ENCODE assay signal across 9 cellular contexts in the genomic region with DNA sequence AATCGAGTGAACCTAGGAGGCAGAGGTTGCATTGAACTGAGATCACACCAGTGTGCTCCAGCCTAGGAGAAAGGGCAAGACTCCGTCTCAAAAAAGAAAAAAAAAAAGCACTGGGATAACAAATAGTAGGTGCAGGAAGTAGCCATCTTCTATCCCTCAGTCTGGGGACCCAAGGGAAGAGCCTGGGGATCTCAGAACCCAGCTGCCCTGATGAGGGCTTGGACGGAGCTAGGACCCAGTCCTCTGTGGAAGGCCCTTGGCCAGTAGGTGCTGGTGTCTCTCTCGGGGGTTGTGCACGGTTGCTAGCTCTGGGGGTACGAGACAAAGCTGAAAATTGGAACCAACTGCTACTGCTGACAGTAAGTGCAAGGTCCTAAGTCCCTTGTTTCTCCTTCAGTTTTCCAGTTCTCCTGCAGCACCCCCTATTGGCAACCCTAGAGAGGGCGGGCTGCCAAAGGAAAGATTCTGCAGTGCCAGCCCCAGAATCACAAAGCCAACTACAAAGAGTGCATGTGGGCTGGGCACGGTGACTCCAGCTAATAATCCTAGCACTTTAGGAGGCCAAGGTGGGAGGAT. TPM values are rescaled to one million over a fixed set of nuclear protein-coding genes. Genes with fewer than 3 reads are reported as not detected.
DNase-seq lines count a peak whose midpoint lies in the region; ATAC-seq and TF ChIP-seq lines count a peak whose summit lies in the region.
"Had no signal": no experiment of that assay in that cellular context is flagged by ENCODE, and none has a peak within 500 bp of the region (broad histone marks: within the 10 kb centered on the region; RNA-seq: fewer than 3 reads in every experiment).

No MANE protein-coding gene starts in this region.

- H3K4me3 Mint-ChIP-seq in CD8-positive, alpha-beta T cell = no peak overlapping the region
- H3K4me3 Mint-ChIP-seq: naive thymus-derived CD8-positive, alpha-beta T cell had no signal

- POLR2A ChIA-PET in CD8-positive, alpha-beta T cell (lab: Charles Lee) = no interaction called here

- H3K36me3 Mint-ChIP-seq in CD8-positive, alpha-beta T cell = peaks cover 32% of the 10 kb centered on the region

- H3K4me3 ChIP-seq in CD8-positive, alpha-beta T cell (ENCODE audit: low read depth, low read length) = no peak overlapping the region
- no peak overlapping the region for H3K4me3 ChIP-seq in HL-60 (replicated peaks; ENCODE audit: insufficient read depth, low read length)

- intact Hi-C loops in CD8-positive, alpha-beta T cell (cut with DNase I, micrococcal nuclease) = no loop called here

- no peaks in the 10 kb centered on the region for H3K4me1 Mint-ChIP-seq in CD8-positive, alpha-beta T cell (ENCODE audit: low read depth)

- no peaks in the 10 kb centered on the region for H3K4me1 ChIP-seq in CD8-positive, alpha-beta T cell (ENCODE audit: insufficient read depth, low read length)

- CTCF ChIA-PET in CD8-positive, alpha-beta T cell (lab: Charles Lee) = interaction anchor here (0.6 to 0.8 kb wide), 3 partner anchors 61 to 280 kb away, joined by 3 to 4 read pairs (median 3); no protein-coding TSS in a partner anchor

- no peaks in the 10 kb centered on the region for H3K36me3 ChIP-seq in CD8-positive, alpha-beta T cell (ENCODE audit: insufficient read depth, low read length)

- peak in 2 of 7 experiments; percentile 7 to 13 for DNase-seq in CD8-positive, alpha-beta T cell
- peak; percentile 6 to 75 for DNase-seq in HL-60 (ENCODE audit: low read depth in 1 of 2, low spot score in 1 of 2)
- peak; percentile 71 for DNase-seq in SK-MEL-5 (ENCODE audit: low read depth, low spot score)
- DNase-seq in caudate nucleus (lab: John Stamatoyannopoulos, UW) = peak in 53 of 61 donors; percentile 14 to 89 (median 63)
- DNase-seq in stimulated activated CD8-positive, alpha-beta memory T cell treated with anti-CD3 and anti-CD28 coated beads, Interleukin-7, amount 100 ng/mL, for 24 hours (ENCODE audit: low read depth) = peak; percentile 4

- no peaks in the 10 kb centered on the region for H3K9me3 Mint-ChIP-seq in CD8-positive, alpha-beta T cell
- H3K9me3 Mint-ChIP-seq: naive thymus-derived CD8-positive, alpha-beta T cell had no signal

- TF ChIP-seq CTCF in CD8-positive, alpha-beta T cell (IDR thresholded peaks at IDR 0.05) = peak; percentile 33
- peak; percentile 71 for TF ChIP-seq CTCF in HL-60 (IDR thresholded peaks at IDR 0.05; ENCODE audit: insufficient read depth, low read length)

- H3K27me3 Mint-ChIP-seq in CD8-positive, alpha-beta T cell (ENCODE audit: low read depth) = no peaks in the 10 kb centered on the region
- H3K27me3 Mint-ChIP-seq: naive thymus-derived CD8-positive, alpha-beta T cell had no signal

- H3K9me3 ChIP-seq in CD8-positive, alpha-beta T cell (ENCODE audit: low read length) = no peaks in the 10 kb centered on the region

- H3K27ac Mint-ChIP-seq in CD8-positive, alpha-beta T cell = no peak overlapping the region

- H3K27ac ChIP-seq in CD8-positive, alpha-beta T cell (ENCODE audit: low read depth, low read length) = no peak overlapping the region
- H3K27ac ChIP-seq in HL-60 (replicated peaks) = no peak overlapping the region
- H3K27ac ChIP-seq in caudate nucleus (ENCODE audit: low read depth, low read length) = peak overlapping the region; percentile 12
- H3K27ac ChIP-seq in layer of hippocampus (ENCODE audit: low read depth, low read length) = peak overlapping the region; percentile 74

- ATAC-seq in CD8-positive, alpha-beta T cell = no peak
- no peak for ATAC-seq in HG02571 (IDR thresholded peaks at IDR 0.05; ENCODE audit: unreplicated experiment)
- ATAC-seq in GM18520 (IDR thresholded peaks at IDR 0.05; ENCODE audit: unreplicated experiment) = no peak
- ATAC-seq: naive thymus-derived CD8-positive, alpha-beta T cell had no signal

- in situ Hi-C loops in SK-MEL-5 (cut with HindIII; ENCODE audit: low pct_unique_long_range_greater_than_20kb, low sequenced_read_pairs) = no loop called here

- H3K27me3 ChIP-seq in CD8-positive, alpha-beta T cell (ENCODE audit: insufficient read depth, low read length) = no peaks in the 10 kb centered on the region
- H3K27me3 ChIP-seq in HL-60 (ENCODE audit: insufficient read depth, poor library complexity, severe bottlenecking) (no peaks in the 10 kb centered on the region), layer of hippocampus (ENCODE audit: control insufficient read depth, insufficient read depth, low read length) (no peaks in the 10 kb centered on the region)

RNA-seq across cellular contexts. Expression of a gene that starts 57.6 kb away (rescaled TPM):
- 1 to 10 TPM; 6.1 to 7.2 TPM for total RNA-seq in CD8-positive, alpha-beta T cell
- total RNA-seq in SK-MEL-5 (2014; rRNA removed; shearing (Covaris generic)) = 18.7 and 20.1 TPM in 2 replicates
- polyA plus RNA-seq in SK-MEL-5 (2015; cell fraction: cytosol; rRNA removed) = 30.7 and 36.2 TPM in 2 replicates
- 18.4 and 21.7 TPM in 2 replicates for polyA plus RNA-seq in SK-MEL-5 (2015; cell fraction: nucleus; rRNA removed)

Comparison
In these comparisons a context has a peak if more than half of its experiments do, and no peak if none do; other contexts are left out.
1. H3K27ac ChIP-seq: peak in caudate nucleus (single experiment) and layer of hippocampus (single experiment); none in CD8-positive, alpha-beta T cell (single experiment) and HL-60 (single experiment).